ENCODE assay signal across 21 cellular contexts in the genomic region with DNA sequence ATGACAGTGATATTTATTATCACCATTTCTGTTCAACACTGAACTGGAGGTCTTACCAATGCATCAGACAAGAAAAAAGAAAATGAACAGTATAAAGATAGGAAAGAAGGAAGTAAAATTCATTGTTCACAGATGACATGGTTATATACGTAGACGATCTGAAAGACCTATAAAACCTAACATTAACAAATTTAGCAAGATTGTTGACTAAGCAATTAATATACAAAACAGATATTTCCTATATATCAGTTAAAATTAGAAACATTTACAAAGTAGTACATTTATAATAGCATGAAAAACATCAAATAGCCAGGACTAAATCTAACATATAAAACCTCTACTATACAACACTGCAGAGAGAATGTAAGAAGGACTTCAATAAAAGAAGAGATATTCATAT.
"Had no signal": no experiment of that assay in that cellular context is flagged by ENCODE, and none has a peak within 500 bp of the region (broad histone marks: within the 10 kb centered on the region; RNA-seq: fewer than 3 reads in every experiment).

No MANE protein-coding gene starts in this region.

- DNase-seq: KBM-7, MV-4-11, NCI-H1048, NCI-H1105, NCI-H1417 treated with DMSO at 0.1 percent for 48 hours, NCI-H146, NCI-H187, NCI-H2029, NCI-H2081 treated with DMSO at 0.1 percent for 48 hours, NCI-H2171, NCI-H226, NCI-H446, NCI-H510A, NCI-H524 treated with DMSO at 0.1 percent for 48 hours, NCI-H69, NCI-H774, SHP77, SK-N-SH, SW 1271, T-cell had no signal

- H3K27ac ChIP-seq: RWPE1 had no signal

- H3K4me2 ChIP-seq: SK-N-SH had no signal

- H3K9ac ChIP-seq: SK-N-SH had no signal

- ATAC-seq: T-cell had no signal
